15 cellular contexts compared by ENCODE assay signal in the genomic region with DNA sequence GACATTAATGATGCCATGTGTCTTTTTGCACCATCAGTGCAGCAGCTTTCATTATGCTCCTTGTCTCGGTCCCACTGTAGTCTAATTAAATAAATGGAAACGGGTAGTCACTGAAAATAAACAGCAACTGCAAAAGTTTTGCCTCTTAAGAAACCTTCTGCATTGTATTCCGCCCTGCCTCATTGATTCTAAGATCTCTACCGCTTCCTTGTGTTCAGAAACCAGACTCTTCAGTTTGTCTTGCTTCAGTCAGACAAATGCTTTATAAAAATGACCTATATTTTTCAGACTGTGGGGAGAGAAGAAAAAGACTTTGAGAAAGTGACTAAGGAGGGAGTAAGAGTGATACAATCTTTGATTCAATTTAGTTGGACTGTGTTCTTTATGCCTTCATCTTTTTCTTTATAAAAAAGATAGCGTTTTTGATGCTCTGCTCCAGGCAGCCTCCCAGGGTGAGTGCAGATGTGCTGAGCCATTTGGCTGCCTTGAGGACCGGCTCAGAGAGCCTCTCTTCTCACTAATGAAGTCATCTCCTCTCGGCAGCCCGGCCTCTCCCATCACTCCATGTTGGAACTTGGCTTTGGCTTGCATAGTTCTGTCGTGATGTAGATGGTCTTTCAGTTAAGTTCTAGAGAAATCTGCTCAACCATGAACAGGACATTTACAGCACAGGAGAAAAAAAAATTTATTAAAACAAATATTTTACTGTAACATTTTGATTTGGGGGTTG. TPM values are rescaled to one million over a fixed set of nuclear protein-coding genes. Genes with fewer than 3 reads are reported as not detected.
DNase-seq lines count a peak whose midpoint lies in the region; ATAC-seq and TF ChIP-seq lines count a peak whose summit lies in the region.
"Had no signal": no experiment of that assay in that cellular context is flagged by ENCODE, and none has a peak within 500 bp of the region (broad histone marks: within the 10 kb centered on the region; RNA-seq: fewer than 3 reads in every experiment).

No MANE protein-coding gene starts in this region.

- H3K36me3 Mint-ChIP-seq in Caco-2 (ENCODE audit: insufficient read depth, unreplicated experiment), result no peaks in the 10 kb centered on the region
- H3K36me3 Mint-ChIP-seq: natural killer cell had no signal

- H3K27me3 ChIP-seq in H7 (ENCODE audit: control insufficient read depth, insufficient read depth, low read length) (no peaks in the 10 kb centered on the region), brain microvascular endothelial cell (replicated peaks) (no peaks in the 10 kb centered on the region), right atrium auricular region (no peaks in the 10 kb centered on the region), lower lobe of right lung (ENCODE audit: low read depth) (peaks cover 23% of the 10 kb centered on the region), Caco-2 (replicated peaks; ENCODE audit: control insufficient read depth, insufficient read depth, low read length) (peaks cover 2% of the 10 kb centered on the region; the same call in 1 of the 2 replicates)

- in situ Hi-C loops in brain microvascular endothelial cell (cut with HindIII; ENCODE audit: low pct_ligation_motif_present, low sequenced_read_pairs), result no loop called here

- TF ChIP-seq CTCF in brain microvascular endothelial cell (IDR thresholded peaks at IDR 0.05; ENCODE audit: low read depth, low read length, missing control alignments), result peak; percentile 14
- peak in 1 of 2 donors; percentile 28 for TF ChIP-seq CTCF in right atrium auricular region (IDR thresholded peaks at IDR 0.05)
- no peak for TF ChIP-seq CTCF in lower lobe of right lung (IDR thresholded peaks at IDR 0.05)
- TF ChIP-seq CTCF in Caco-2 (IDR thresholded peaks at IDR 0.05; ENCODE audit: insufficient read depth in 1 of 2, low read depth in 1 of 2, low read length in 1 of 2, severe bottlenecking in 1 of 2, unreplicated experiment in 1 of 2), result no peak

- H3K27me3 Mint-ChIP-seq in Caco-2 (ENCODE audit: insufficient read depth, unreplicated experiment), result peaks cover 8% of the 10 kb centered on the region

- H3K27ac ChIP-seq in brain microvascular endothelial cell (no peak overlapping the region), right atrium auricular region (peak overlapping the region; percentile 4 to 39), lower lobe of right lung (no peak overlapping the region)
- H3K27ac ChIP-seq: adrenal gland, gastrocnemius medialis, HL-60 had no signal

- H3K4me1 Mint-ChIP-seq in Caco-2 (ENCODE audit: low read depth, unreplicated experiment), result peaks cover 13% of the 10 kb centered on the region

- H3K4me1 ChIP-seq in right atrium auricular region (peaks cover 0 to 18% of the 10 kb centered on the region in 2 donors), lower lobe of right lung (peaks cover 8% of the 10 kb centered on the region), Caco-2 (no peaks in the 10 kb centered on the region)

- peaks cover 11% of the 10 kb centered on the region for H3K9me3 Mint-ChIP-seq in Caco-2 (ENCODE audit: unreplicated experiment)

- BruUV-seq in Caco-2 (replicated peaks; lab: Mats Ljungman, UMichigan), result no TSS peak

- H3K36me3 ChIP-seq in H7 (replicated peaks; ENCODE audit: control insufficient read depth, insufficient read depth, low read length) (no peaks in the 10 kb centered on the region), brain microvascular endothelial cell (replicated peaks) (peaks cover 3% of the 10 kb centered on the region), right atrium auricular region (no peaks in the 10 kb centered on the region), lower lobe of right lung (no peaks in the 10 kb centered on the region), Caco-2 (ENCODE audit: control insufficient read depth, insufficient read depth, low read length) (no peaks in the 10 kb centered on the region)
- H3K36me3 ChIP-seq: adrenal gland, gastrocnemius medialis had no signal

- ATAC-seq in GM21423 (IDR thresholded peaks at IDR 0.05; ENCODE audit: unreplicated experiment), result no peak
- no peak for ATAC-seq in lower lobe of right lung
- ATAC-seq: gastrocnemius medialis, natural killer cell had no signal

- intact Hi-C loops in lower lobe of right lung (cut with DNase I), result no loop called here
- intact Hi-C loops in Caco-2 (cut with micrococcal nuclease; ENCODE audit: unreplicated experiment), result no loop called here

- CTCF ChIA-PET in Caco-2 (lab: Charles Lee), result no interaction called here

- H3K4me3 ChIP-seq in H7 (ENCODE audit: insufficient read depth, low read depth, low read length), result no peak overlapping the region
- H3K4me3 ChIP-seq in brain microvascular endothelial cell (ENCODE audit: low read depth, low read length), result no peak overlapping the region
- no peak overlapping the region for H3K4me3 ChIP-seq in right atrium auricular region
- H3K4me3 ChIP-seq in lower lobe of right lung, result no peak overlapping the region
- H3K4me3 ChIP-seq in Caco-2 (ENCODE audit: low read depth, low read length), result no peak overlapping the region
- H3K4me3 ChIP-seq: adrenal gland, gastrocnemius medialis had no signal

- H3K4me3 Mint-ChIP-seq in Caco-2 (ENCODE audit: unreplicated experiment), result no peak overlapping the region
- H3K4me3 Mint-ChIP-seq: natural killer cell had no signal

- DNase-seq in H7 (peak; percentile 17), brain microvascular endothelial cell (peak; percentile 18), right atrium auricular region (ENCODE audit: low spot score) (peak; percentile 82), stromal cell of bone marrow (ENCODE audit: low read depth) (peak; percentile 60), GDM1 (lab: John Stamatoyannopoulos, UW) (no peak), lower lobe of right lung (no peak), Caco-2 (no peak)
- DNase-seq: activated CD4-positive, CD25-positive, alpha-beta regulatory T cell; adrenal gland; dermis blood vessel endothelial cell; gastrocnemius medialis; islet precursor cell; natural killer cell had no signal

- H3K27ac Mint-ChIP-seq in Caco-2 (ENCODE audit: unreplicated experiment), result no peak overlapping the region
- H3K27ac Mint-ChIP-seq: natural killer cell had no signal

- POLR2A ChIA-PET in Caco-2 (lab: Charles Lee), result no interaction called here

- no peaks in the 10 kb centered on the region for H3K9me3 ChIP-seq in right atrium auricular region
- H3K9me3 ChIP-seq in lower lobe of right lung, result no peaks in the 10 kb centered on the region
- no peaks in the 10 kb centered on the region for H3K9me3 ChIP-seq in Caco-2
- H3K9me3 ChIP-seq: adrenal gland, gastrocnemius medialis had no signal

RNA-seq across cellular contexts. Expression of a gene that starts 4.1 kb away (rescaled TPM):
- total RNA-seq in H7 (2014; rRNA removed; shearing (Covaris generic)), result 85.8 and 119 TPM in 2 replicates
- 100 to 1,000 TPM in 1 of 2 donors, 10 to 100 TPM in 1; 72.0 to 139 TPM for total RNA-seq in right atrium auricular region
- total RNA-seq in lower lobe of right lung, result 133 TPM
- total RNA-seq in Caco-2 (2022), result 27.4 and 34.1 TPM in 2 replicates

Comparison
In these comparisons a context has a peak if more than half of its experiments do, and no peak if none do; other contexts are left out.
1. DNase-seq: peak in H7 (single experiment), brain microvascular endothelial cell (single experiment), right atrium auricular region (single experiment) and stromal cell of bone marrow (single experiment); none in GDM1 (single experiment), lower lobe of right lung (single experiment) and Caco-2 (0 of 2).
2. H3K27ac ChIP-seq: peak in right atrium auricular region (2 of 2); none in brain microvascular endothelial cell (single experiment) and lower lobe of right lung (single experiment).